In the genomic region with DNA sequence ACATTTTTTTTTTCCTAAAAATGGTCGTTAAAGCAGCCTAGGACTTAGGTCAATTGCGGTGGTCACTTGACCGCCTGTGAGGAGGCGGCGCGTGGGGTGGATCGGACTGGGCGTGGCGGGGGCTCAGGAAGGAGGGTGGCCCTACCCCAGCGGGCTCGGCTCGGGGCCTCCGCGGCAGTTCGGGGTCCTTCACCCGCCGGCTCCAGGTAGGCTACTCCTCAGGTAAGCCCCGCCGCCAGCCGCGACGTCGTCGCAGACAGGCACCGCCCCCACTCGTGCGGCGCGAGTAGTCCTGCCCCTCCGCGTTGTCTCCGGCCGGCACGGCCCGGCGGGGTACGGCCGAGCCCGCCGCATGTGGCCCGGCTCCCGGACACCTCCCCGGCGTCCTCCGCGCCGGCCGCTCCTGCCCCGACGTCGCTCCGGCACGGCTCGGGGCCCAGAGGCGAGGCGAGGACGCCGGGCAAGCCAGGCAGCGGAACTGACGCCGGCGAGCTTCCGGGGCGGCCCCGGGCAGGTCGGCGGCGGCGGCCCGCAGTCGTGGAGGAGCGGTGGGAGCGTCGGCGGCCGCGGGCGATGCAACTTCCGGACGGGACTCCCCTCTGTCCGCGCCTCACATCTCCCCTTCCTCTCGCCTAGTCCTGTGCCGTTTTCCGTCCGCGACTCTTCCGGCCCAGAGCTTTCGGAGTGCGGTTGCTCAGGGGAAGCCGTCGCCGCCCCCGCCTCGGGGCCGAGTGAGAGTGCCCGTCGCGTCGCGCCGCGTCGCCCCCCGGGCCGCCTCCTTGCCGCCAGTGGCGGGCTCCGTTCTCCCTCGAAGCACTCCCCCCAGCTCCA, we compare ENCODE assay signal across 8 cellular contexts. TPM values are rescaled to one million over a fixed set of nuclear protein-coding genes. Genes with fewer than 3 reads are reported as not detected.
DNase-seq lines count a peak whose midpoint lies in the region; ATAC-seq lines count a peak whose summit lies in the region.

A gene (plus strand): TSS at position 513 of the 831 bp plus-strand sequence. CDS start 322 bp downstream, outside the sequence.

- ATAC-seq in GM21367 (IDR thresholded peaks at IDR 0.05; ENCODE audit: unreplicated experiment) (peak; percentile 67), memory B cell (ENCODE audit: low read depth) (peak; percentile 85)
- peak; percentile 85 for ATAC-seq in effector memory CD8-positive, alpha-beta T cell (replicated peaks)

- peaks cover 7% of the 10 kb centered on the region for H3K36me3 Mint-ChIP-seq in effector memory CD8-positive, alpha-beta T cell (ENCODE audit: insufficient read depth)
- no peaks in the 10 kb centered on the region for H3K36me3 Mint-ChIP-seq in memory B cell

- peak within 1 kb of the TSS; percentile 98 to 99 for H3K27ac Mint-ChIP-seq in effector memory CD8-positive, alpha-beta T cell
- H3K27ac Mint-ChIP-seq in memory B cell = peak within 1 kb of the TSS; percentile 95

- H3K27me3 Mint-ChIP-seq in effector memory CD8-positive, alpha-beta T cell = no peaks in the 10 kb centered on the region
- no peaks in the 10 kb centered on the region for H3K27me3 Mint-ChIP-seq in memory B cell

- H3K4me3 Mint-ChIP-seq in effector memory CD8-positive, alpha-beta T cell = peak within 1 kb of the TSS; percentile 89 to 93
- peak within 1 kb of the TSS; percentile 90 for H3K4me3 Mint-ChIP-seq in memory B cell

- peak; percentile 91 for DNase-seq in CMK (ENCODE audit: low read depth)
- peak; percentile 93 for DNase-seq in HT1080 (ENCODE audit: low read depth)
- DNase-seq in NOMO-1 treated with DMSO at 0.1 percent for 48 hours (lab: John Stamatoyannopoulos, UW; ENCODE audit: unreplicated experiment) = peak; percentile 83
- DNase-seq in activated CD8-positive, alpha-beta memory T cell treated with anti-CD3 and anti-CD28 coated beads for 4 hours (ENCODE audit: low read depth in 2 of 2) = peak; percentile 74 to 77
- peak; percentile 81 to 84 (median 82) for DNase-seq in effector memory CD8-positive, alpha-beta T cell
- peak; percentile 80 to 84 for DNase-seq in memory B cell (ENCODE audit: low spot score in 2 of 2)
- peak; percentile 75 for DNase-seq in stimulated activated CD8-positive, alpha-beta memory T cell treated with anti-CD3 and anti-CD28 coated beads, Interleukin-12 subunit alpha, Interleukin-12 subunit beta, amount 100 ng/mL, for 1 hour (ENCODE audit: low read depth)

- H3K9me3 Mint-ChIP-seq in effector memory CD8-positive, alpha-beta T cell = no peaks in the 10 kb centered on the region
- no peaks in the 10 kb centered on the region for H3K9me3 Mint-ChIP-seq in memory B cell

- peaks cover 18 to 30% of the 10 kb centered on the region in 2 donors for H3K4me1 Mint-ChIP-seq in effector memory CD8-positive, alpha-beta T cell (ENCODE audit: low read depth in 2 of 2)
- peaks cover 9% of the 10 kb centered on the region for H3K4me1 Mint-ChIP-seq in memory B cell

RNA-seq across cellular contexts. Expression of the gene that starts here (rescaled TPM):
- 13.9 and 23.0 TPM in 2 replicates for total RNA-seq in HT1080 (2014; rRNA removed; shearing (Covaris generic))
- 14.0 and 22.9 TPM in 2 replicates for polyA plus RNA-seq in HT1080 (2015; cell fraction: cytosol; rRNA removed)
- polyA plus RNA-seq in HT1080 (2015; cell fraction: nucleus; rRNA removed) = 18.8 and 21.9 TPM in 2 replicates

Comparison
In these comparisons a context has a peak if more than half of its experiments do, and no peak if none do; other contexts are left out.
1. Peak in every context shown above with its lines: DNase-seq and ATAC-seq.